ENCODE assay signal across 1 cellular context in the genomic region with DNA sequence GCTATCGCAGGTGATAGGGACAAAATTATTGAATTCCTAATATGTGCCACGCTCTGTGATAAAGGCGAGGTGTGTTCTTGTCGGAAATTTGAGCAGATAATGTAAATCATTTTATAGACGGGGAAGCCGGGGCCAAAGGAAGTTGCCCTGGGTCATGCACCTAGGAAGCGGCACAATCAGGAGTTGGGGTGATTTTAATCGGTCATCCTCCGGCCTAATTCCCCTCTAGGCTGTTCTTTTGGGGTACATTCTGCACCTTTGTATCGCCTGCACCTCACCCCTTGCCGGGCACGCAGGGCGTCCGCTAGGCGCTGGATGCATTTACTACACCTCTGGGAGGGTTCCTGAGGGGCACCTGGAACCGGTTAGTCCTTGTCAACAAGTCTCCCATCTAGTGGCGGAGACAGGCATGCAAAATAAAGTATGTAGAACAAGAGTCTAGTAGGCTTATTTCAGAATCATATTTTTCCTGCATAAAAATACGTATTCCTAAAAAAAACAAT.
TF ChIP-seq lines count a peak whose summit lies in the region.

No MANE protein-coding gene starts in this region.

TF ChIP-seq in HepG2, 621 proteins besides CTCF, POLR2A, EP300 and RAD21 (continues in another document):
- TF ChIP-seq ZNF883 (CRISPR knock-in tag; IDR thresholded peaks at IDR 0.05; ENCODE audit: not compliant biosample characterization) (peak; percentile 3), ZNF136 (CRISPR knock-in tag; IDR thresholded peaks at IDR 0.05; ENCODE audit: low read depth) (0 out of 2 replicates have a peak, but pooled peaks have one; percentile 7), ZKSCAN1 (IDR thresholded peaks at IDR 0.05; ENCODE audit: low read length) (no peak), ZNF850 (CRISPR knock-in tag; conservative IDR thresholded peaks at IDR 0.05) (no peak), ZNF205 (CRISPR knock-in tag; IDR thresholded peaks at IDR 0.05) (no peak), MAFK (conservative IDR thresholded peaks at IDR 0.05 in 1 of 2, IDR thresholded peaks at IDR 0.05 in 1 of 2; ENCODE audit: low read length in 2 of 2) (no peak), ARNT2 (CRISPR knock-in tag; IDR thresholded peaks at IDR 0.05; ENCODE audit: low read depth) (no peak), HOXA5 (CRISPR knock-in tag; IDR thresholded peaks at IDR 0.05) (no peak), ZNF333 (CRISPR knock-in tag; IDR thresholded peaks at IDR 0.05; ENCODE audit: borderline replicate concordance) (0 out of 2 replicates have a peak, but pooled peaks have one; percentile 3), ZNF747 (CRISPR knock-in tag; IDR thresholded peaks at IDR 0.05; ENCODE audit: borderline replicate concordance) (peak; percentile 25; the same call in 1 of the 2 replicates), ATAD3A (CRISPR knock-in tag; IDR thresholded peaks at IDR 0.05) (no peak), ZMAT3 (CRISPR knock-in tag; conservative IDR thresholded peaks at IDR 0.05) (no peak), RBAK (CRISPR knock-in tag; IDR thresholded peaks at IDR 0.05) (0 out of 2 replicates have a peak, but pooled peaks have one; percentile 38), FOXK2 (IDR thresholded peaks at IDR 0.05) (no peak), ZFP62 (CRISPR knock-in tag; IDR thresholded peaks at IDR 0.05) (no peak), BCL6 (CRISPR knock-in tag; IDR thresholded peaks at IDR 0.05) (0 out of 2 replicates have a peak, but pooled peaks have one; percentile 10), NFATC3 (CRISPR knock-in tag; IDR thresholded peaks at IDR 0.05) (0 out of 2 replicates have a peak, but pooled peaks have one; percentile 63), ZNF569 (CRISPR knock-in tag; IDR thresholded peaks at IDR 0.05; ENCODE audit: borderline replicate concordance) (0 out of 2 replicates have a peak, but pooled peaks have one; percentile 63), ZNF292 (CRISPR knock-in tag; IDR thresholded peaks at IDR 0.05; ENCODE audit: borderline replicate concordance, low read depth) (0 out of 2 replicates have a peak, but pooled peaks have one; percentile 12), HMG20B (CRISPR knock-in tag; conservative IDR thresholded peaks at IDR 0.05) (0 out of 2 replicates have a peak, but pooled peaks have one; percentile 5), ZNF737 (CRISPR knock-in tag; IDR thresholded peaks at IDR 0.05; ENCODE audit: borderline replicate concordance) (no peak), CBFB (CRISPR knock-in tag; IDR thresholded peaks at IDR 0.05) (0 out of 2 replicates have a peak, but pooled peaks have one; percentile 2), NR2F2 (IDR thresholded peaks at IDR 0.05; ENCODE audit: borderline replicate concordance, low read depth) (no peak), FOXA3 (CRISPR knock-in tag; IDR thresholded peaks at IDR 0.05) (peak; percentile 64), NKX3-1 (CRISPR knock-in tag; IDR thresholded peaks at IDR 0.05) (no peak), SMAD9 (CRISPR knock-in tag; IDR thresholded peaks at IDR 0.05) (peak; percentile 84; the same call in 1 of the 2 replicates), TEAD3 (CRISPR knock-in tag; optimal IDR thresholded peaks at IDR 0.05; ENCODE audit: borderline replicate concordance) (peak; percentile 8), FOXO1 (CRISPR knock-in tag; IDR thresholded peaks at IDR 0.05) (0 out of 2 replicates have a peak, but pooled peaks have one; percentile 48), ETV5 (CRISPR knock-in tag; IDR thresholded peaks at IDR 0.05; ENCODE audit: borderline replicate concordance) (peak; percentile 5; the same call in 1 of the 2 replicates), RBM39 (IDR thresholded peaks at IDR 0.05; ENCODE audit: low read depth, low read length, poor library complexity, severe bottlenecking) (no peak), MED8 (CRISPR knock-in tag; IDR thresholded peaks at IDR 0.05; ENCODE audit: insufficient replicate concordance) (peak; percentile 78), GABPA (IDR thresholded peaks at IDR 0.05; ENCODE audit: low read depth, low read length) (no peak), GABPA (CRISPR knock-in tag; IDR thresholded peaks at IDR 0.05; ENCODE audit: low read depth) (0 out of 2 replicates have a peak, but pooled peaks have one; percentile 34)
- TF ChIP-seq, protein P1, sequence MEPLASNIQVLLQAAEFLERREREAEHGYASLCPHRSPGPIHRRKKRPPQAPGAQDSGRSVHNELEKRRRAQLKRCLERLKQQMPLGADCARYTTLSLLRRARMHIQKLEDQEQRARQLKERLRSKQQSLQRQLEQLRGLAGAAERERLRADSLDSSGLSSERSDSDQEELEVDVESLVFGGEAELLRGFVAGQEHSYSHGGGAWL (CRISPR knock-in tag; IDR thresholded peaks at IDR 0.05): 0 out of 2 replicates have a peak, but pooled peaks have one; percentile 8
- TF ChIP-seq, protein P2, sequence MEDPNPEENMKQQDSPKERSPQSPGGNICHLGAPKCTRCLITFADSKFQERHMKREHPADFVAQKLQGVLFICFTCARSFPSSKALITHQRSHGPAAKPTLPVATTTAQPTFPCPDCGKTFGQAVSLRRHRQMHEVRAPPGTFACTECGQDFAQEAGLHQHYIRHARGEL (CRISPR knock-in tag; IDR thresholded peaks at IDR 0.05): peak; percentile 68; the same call in 1 of the 2 replicates
- TF ChIP-seq, protein P3, sequence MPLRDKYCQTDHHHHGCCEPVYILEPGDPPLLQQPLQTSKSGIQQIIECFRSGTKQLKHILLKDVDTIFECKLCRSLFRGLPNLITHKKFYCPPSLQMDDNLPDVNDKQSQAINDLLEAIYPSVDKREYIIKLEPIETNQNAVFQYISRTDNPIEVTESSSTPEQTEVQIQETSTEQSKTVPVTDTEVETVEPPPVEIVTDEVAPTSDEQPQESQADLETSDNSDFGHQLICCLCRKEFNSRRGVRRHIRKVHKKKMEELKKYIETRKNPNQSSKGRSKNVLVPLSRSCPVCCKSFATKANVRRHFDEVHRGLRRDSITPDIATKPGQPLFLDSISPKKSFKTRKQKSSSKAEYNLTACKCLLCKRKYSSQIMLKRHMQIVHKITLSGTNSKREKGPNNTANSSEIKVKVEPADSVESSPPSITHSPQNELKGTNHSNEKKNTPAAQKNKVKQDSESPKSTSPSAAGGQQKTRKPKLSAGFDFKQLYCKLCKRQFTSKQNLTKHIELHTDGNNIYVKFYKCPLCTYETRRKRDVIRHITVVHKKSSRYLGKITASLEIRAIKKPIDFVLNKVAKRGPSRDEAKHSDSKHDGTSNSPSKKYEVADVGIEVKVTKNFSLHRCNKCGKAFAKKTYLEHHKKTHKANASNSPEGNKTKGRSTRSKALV (CRISPR knock-in tag; IDR thresholded peaks at IDR 0.05): no peak
- TF ChIP-seq, protein P4, sequence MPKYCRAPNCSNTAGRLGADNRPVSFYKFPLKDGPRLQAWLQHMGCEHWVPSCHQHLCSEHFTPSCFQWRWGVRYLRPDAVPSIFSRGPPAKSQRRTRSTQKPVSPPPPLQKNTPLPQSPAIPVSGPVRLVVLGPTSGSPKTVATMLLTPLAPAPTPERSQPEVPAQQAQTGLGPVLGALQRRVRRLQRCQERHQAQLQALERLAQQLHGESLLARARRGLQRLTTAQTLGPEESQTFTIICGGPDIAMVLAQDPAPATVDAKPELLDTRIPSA (CRISPR knock-in tag; IDR thresholded peaks at IDR 0.05; ENCODE audit: borderline replicate concordance): no peak
- TF ChIP-seq, protein P5, sequence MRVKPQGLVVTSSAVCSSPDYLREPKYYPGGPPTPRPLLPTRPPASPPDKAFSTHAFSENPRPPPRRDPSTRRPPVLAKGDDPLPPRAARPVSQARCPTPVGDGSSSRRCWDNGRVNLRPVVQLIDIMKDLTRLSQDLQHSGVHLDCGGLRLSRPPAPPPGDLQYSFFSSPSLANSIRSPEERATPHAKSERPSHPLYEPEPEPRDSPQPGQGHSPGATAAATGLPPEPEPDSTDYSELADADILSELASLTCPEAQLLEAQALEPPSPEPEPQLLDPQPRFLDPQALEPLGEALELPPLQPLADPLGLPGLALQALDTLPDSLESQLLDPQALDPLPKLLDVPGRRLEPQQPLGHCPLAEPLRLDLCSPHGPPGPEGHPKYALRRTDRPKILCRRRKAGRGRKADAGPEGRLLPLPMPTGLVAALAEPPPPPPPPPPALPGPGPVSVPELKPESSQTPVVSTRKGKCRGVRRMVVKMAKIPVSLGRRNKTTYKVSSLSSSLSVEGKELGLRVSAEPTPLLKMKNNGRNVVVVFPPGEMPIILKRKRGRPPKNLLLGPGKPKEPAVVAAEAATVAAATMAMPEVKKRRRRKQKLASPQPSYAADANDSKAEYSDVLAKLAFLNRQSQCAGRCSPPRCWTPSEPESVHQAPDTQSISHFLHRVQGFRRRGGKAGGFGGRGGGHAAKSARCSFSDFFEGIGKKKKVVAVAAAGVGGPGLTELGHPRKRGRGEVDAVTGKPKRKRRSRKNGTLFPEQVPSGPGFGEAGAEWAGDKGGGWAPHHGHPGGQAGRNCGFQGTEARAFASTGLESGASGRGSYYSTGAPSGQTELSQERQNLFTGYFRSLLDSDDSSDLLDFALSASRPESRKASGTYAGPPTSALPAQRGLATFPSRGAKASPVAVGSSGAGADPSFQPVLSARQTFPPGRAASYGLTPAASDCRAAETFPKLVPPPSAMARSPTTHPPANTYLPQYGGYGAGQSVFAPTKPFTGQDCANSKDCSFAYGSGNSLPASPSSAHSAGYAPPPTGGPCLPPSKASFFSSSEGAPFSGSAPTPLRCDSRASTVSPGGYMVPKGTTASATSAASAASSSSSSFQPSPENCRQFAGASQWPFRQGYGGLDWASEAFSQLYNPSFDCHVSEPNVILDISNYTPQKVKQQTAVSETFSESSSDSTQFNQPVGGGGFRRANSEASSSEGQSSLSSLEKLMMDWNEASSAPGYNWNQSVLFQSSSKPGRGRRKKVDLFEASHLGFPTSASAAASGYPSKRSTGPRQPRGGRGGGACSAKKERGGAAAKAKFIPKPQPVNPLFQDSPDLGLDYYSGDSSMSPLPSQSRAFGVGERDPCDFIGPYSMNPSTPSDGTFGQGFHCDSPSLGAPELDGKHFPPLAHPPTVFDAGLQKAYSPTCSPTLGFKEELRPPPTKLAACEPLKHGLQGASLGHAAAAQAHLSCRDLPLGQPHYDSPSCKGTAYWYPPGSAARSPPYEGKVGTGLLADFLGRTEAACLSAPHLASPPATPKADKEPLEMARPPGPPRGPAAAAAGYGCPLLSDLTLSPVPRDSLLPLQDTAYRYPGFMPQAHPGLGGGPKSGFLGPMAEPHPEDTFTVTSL (CRISPR knock-in tag; IDR thresholded peaks at IDR 0.05; ENCODE audit: borderline replicate concordance): no peak
- TF ChIP-seq, protein P6, sequence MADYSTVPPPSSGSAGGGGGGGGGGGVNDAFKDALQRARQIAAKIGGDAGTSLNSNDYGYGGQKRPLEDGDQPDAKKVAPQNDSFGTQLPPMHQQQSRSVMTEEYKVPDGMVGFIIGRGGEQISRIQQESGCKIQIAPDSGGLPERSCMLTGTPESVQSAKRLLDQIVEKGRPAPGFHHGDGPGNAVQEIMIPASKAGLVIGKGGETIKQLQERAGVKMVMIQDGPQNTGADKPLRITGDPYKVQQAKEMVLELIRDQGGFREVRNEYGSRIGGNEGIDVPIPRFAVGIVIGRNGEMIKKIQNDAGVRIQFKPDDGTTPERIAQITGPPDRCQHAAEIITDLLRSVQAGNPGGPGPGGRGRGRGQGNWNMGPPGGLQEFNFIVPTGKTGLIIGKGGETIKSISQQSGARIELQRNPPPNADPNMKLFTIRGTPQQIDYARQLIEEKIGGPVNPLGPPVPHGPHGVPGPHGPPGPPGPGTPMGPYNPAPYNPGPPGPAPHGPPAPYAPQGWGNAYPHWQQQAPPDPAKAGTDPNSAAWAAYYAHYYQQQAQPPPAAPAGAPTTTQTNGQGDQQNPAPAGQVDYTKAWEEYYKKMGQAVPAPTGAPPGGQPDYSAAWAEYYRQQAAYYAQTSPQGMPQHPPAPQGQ (CRISPR knock-in tag; IDR thresholded peaks at IDR 0.05; ENCODE audit: borderline replicate concordance): 0 out of 2 replicates have a peak, but pooled peaks have one; percentile 70
- TF ChIP-seq, protein P7, sequence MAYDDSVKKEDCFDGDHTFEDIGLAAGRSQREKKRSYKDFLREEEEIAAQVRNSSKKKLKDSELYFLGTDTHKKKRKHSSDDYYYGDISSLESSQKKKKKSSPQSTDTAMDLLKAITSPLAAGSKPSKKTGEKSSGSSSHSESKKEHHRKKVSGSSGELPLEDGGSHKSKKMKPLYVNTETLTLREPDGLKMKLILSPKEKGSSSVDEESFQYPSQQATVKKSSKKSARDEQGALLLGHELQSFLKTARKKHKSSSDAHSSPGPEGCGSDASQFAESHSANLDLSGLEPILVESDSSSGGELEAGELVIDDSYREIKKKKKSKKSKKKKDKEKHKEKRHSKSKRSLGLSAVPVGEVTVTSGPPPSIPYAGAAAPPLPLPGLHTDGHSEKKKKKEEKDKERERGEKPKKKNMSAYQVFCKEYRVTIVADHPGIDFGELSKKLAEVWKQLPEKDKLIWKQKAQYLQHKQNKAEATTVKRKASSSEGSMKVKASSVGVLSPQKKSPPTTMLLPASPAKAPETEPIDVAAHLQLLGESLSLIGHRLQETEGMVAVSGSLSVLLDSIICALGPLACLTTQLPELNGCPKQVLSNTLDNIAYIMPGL (CRISPR knock-in tag; IDR thresholded peaks at IDR 0.05; ENCODE audit: borderline replicate concordance in 1 of 2, low read depth in 1 of 2): peak; percentile 4 to 42; a peak in 2 of 4 replicates
- TF ChIP-seq, protein P8, sequence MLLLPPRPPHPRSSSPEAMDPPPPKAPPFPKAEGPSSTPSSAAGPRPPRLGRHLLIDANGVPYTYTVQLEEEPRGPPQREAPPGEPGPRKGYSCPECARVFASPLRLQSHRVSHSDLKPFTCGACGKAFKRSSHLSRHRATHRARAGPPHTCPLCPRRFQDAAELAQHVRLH (CRISPR knock-in tag; IDR thresholded peaks at IDR 0.05; ENCODE audit: borderline replicate concordance, low read depth): peak; percentile 4; the same call in 1 of the 2 replicates
- TF ChIP-seq, protein P9, sequence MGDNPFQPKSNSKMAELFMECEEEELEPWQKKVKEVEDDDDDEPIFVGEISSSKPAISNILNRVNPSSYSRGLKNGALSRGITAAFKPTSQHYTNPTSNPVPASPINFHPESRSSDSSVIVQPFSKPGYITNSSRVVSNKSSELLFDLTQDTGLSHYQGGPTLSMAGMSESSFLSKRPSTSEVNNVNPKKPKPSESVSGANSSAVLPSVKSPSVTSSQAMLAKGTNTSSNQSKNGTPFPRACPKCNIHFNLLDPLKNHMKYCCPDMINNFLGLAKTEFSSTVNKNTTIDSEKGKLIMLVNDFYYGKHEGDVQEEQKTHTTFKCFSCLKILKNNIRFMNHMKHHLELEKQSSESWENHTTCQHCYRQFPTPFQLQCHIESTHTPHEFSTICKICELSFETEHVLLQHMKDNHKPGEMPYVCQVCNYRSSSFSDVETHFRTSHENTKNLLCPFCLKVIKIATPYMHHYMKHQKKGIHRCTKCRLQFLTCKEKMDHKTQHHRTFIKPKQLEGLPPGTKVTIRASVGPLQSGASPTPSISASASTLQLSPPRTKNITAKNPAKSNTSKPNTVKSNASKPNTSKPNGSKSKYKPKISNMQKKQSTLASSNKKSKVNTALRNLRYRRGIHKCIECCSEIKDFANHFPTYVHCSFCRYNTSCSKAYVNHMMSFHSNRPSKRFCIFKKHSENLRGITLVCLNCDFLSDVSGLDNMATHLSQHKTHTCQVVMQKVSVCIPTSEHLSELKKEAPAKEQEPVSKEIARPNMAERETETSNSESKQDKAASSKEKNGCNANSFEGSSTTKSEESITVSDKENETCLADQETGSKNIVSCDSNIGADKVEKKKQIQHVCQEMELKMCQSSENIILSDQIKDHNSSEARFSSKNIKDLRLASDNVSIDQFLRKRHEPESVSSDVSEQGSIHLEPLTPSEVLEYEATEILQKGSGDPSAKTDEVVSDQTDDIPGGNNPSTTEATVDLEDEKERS (CRISPR knock-in tag; IDR thresholded peaks at IDR 0.05): 0 out of 2 replicates have a peak, but pooled peaks have one; percentile 46
